Comparison of ENCODE assay signal across 19 cellular contexts in genomic region chr18:76266226-76266991, GRCh38.
DNase-seq lines count a peak whose midpoint lies in the region; ATAC-seq, FAIRE-seq and TF ChIP-seq lines count a peak whose summit lies in the region.
"Had no signal": no experiment of that assay in that cellular context is flagged by ENCODE, and none has a peak within 500 bp of the region (broad histone marks: within the 10 kb centered on the region; RNA-seq: fewer than 3 reads in every experiment).

No MANE protein-coding gene starts in this region.

- no peaks in the 10 kb centered on the region for H4K20me1 ChIP-seq in mammary epithelial cell (ENCODE audit: insufficient read depth, low read length)

- H3K27ac ChIP-seq in mammary epithelial cell (ENCODE audit: insufficient read depth, low read depth, low read length): no peak overlapping the region
- H3K27ac ChIP-seq in lower lobe of right lung: peak overlapping the region; percentile 88
- H3K27ac ChIP-seq in spleen: peak overlapping the region; percentile 35 to 84 (median 79)

- intact Hi-C loops in mammary epithelial cell (cut with micrococcal nuclease): no loop called here
- intact Hi-C loops in lower lobe of right lung (cut with DNase I): no loop called here
- intact Hi-C loops in spleen (cut with DNase I; ENCODE audit: low total_unique reads): no loop called here
- intact Hi-C loops in CD14-positive monocyte (cut with micrococcal nuclease): no loop called here

- peak overlapping the region; percentile 27 for H2AFZ ChIP-seq in mammary epithelial cell (ENCODE audit: low read depth, low read length)

- H3K4me2 ChIP-seq in mammary epithelial cell (ENCODE audit: insufficient read depth, low read depth, low read length): no peak overlapping the region

- TF ChIP-seq CTCF in D721Med (IDR thresholded peaks at IDR 0.05; ENCODE audit: insufficient read depth, missing control alignments) (no peak), mammary epithelial cell (conservative IDR thresholded peaks at IDR 0.05 in 1 of 2, IDR thresholded peaks at IDR 0.05 in 1 of 2; ENCODE audit: extremely low read depth in 1 of 2, insufficient read depth in 1 of 2, low read depth in 1 of 2, low read length in 2 of 2) (no peak), lower lobe of right lung (IDR thresholded peaks at IDR 0.05) (no peak), spleen (IDR thresholded peaks at IDR 0.05 in 8 of 11, conservative IDR thresholded peaks at IDR 0.05 in 3 of 11) (no peak), CD14-positive monocyte (IDR thresholded peaks at IDR 0.05) (no peak)

- H3K9ac ChIP-seq in mammary epithelial cell (ENCODE audit: insufficient read depth, low read length): no peak overlapping the region

- H3K4me1 ChIP-seq in mammary epithelial cell (ENCODE audit: insufficient read depth, low read length) (peaks cover 11% of the 10 kb centered on the region), lower lobe of right lung (peaks cover 22% of the 10 kb centered on the region), spleen (peaks cover 0 to 22% (median 6%) of the 10 kb centered on the region in 6 donors)

- WGBS in mammary epithelial cell (ENCODE audit: low coverage, missing lambda C conversion rate): 98% methylated on average over 9 of the region's 9 CpGs
- WGBS in spleen, 5 donors: 89 to 94% (median 91%) methylated on average over 9 of the region's 9 CpGs

- H3K27ac Mint-ChIP-seq in CD14-positive monocyte: peak overlapping the region in 3 of 7 donors; percentile 32 to 74 (median 36)
- H3K27ac Mint-ChIP-seq in stimulated activated effector memory CD8-positive, alpha-beta T cell treated with anti-CD3 and anti-CD28 coated beads, Interleukin-12 subunit alpha, Interleukin-12 subunit beta, amount 100 ng/mL, for 72 hours: no peak overlapping the region
- H3K27ac Mint-ChIP-seq: activated CD8-positive, alpha-beta T cell treated with anti-CD3 and anti-CD28 coated beads, Interleukin-2, amount 10 ng/mL, durations not matched to agents 7 days and 5 days; CD4-positive, alpha-beta memory T cell; stimulated activated memory B cell treated with anti-CD40 and anti-IgM and Interleukin-4, amounts not matched to agents 10 μg/mL and 1 μg/mL and 100 μg/mL, for 72 hours had no signal

- peaks cover 17% of the 10 kb centered on the region for H3K4me1 Mint-ChIP-seq in CD14-positive monocyte
- no peaks in the 10 kb centered on the region for H3K4me1 Mint-ChIP-seq in stimulated activated effector memory CD8-positive, alpha-beta T cell treated with anti-CD3 and anti-CD28 coated beads, Interleukin-12 subunit alpha, Interleukin-12 subunit beta, amount 100 ng/mL, for 72 hours
- H3K4me1 Mint-ChIP-seq: CD4-positive, alpha-beta memory T cell; central memory CD8-positive, alpha-beta T cell; stimulated activated memory B cell treated with anti-CD40 and anti-IgM and Interleukin-4, amounts not matched to agents 10 μg/mL and 1 μg/mL and 100 μg/mL, for 72 hours had no signal

- H3K36me3 ChIP-seq in mammary epithelial cell (ENCODE audit: insufficient read depth, low read length) (no peaks in the 10 kb centered on the region), lower lobe of right lung (no peaks in the 10 kb centered on the region), spleen (no peaks in the 10 kb centered on the region)

- H3K36me3 Mint-ChIP-seq in CD14-positive monocyte: no peaks in the 10 kb centered on the region
- no peaks in the 10 kb centered on the region for H3K36me3 Mint-ChIP-seq in stimulated activated effector memory CD8-positive, alpha-beta T cell treated with anti-CD3 and anti-CD28 coated beads, Interleukin-12 subunit alpha, Interleukin-12 subunit beta, amount 100 ng/mL, for 72 hours
- H3K36me3 Mint-ChIP-seq: CD4-positive, alpha-beta memory T cell; stimulated activated memory B cell treated with anti-CD40 and anti-IgM and Interleukin-4, amounts not matched to agents 10 μg/mL and 1 μg/mL and 100 μg/mL, for 72 hours had no signal

- ATAC-seq in lower lobe of right lung (no peak), HG03354 (IDR thresholded peaks at IDR 0.05; ENCODE audit: poor library complexity, severe bottlenecking, unreplicated experiment) (no peak)
- no peak for ATAC-seq in stimulated activated effector memory CD8-positive, alpha-beta T cell treated with anti-CD3 and anti-CD28 coated beads, Interleukin-12 subunit alpha, Interleukin-12 subunit beta, amount 100 ng/mL, for 72 hours
- ATAC-seq: activated CD8-positive, alpha-beta T cell treated with anti-CD3 and anti-CD28 coated beads, Interleukin-2, amount 10 ng/mL, durations not matched to agents 7 days and 5 days; stimulated activated memory B cell treated with anti-CD40 and anti-IgM and Interleukin-4, amounts not matched to agents 10 μg/mL and 1 μg/mL and 100 μg/mL, for 72 hours had no signal

- H3K4me3 ChIP-seq in mammary epithelial cell (replicated peaks in 1 of 3; ENCODE audit: insufficient read depth in 1 of 3, low read depth in 2 of 3, low read length in 3 of 3): no peak overlapping the region
- H3K4me3 ChIP-seq in lower lobe of right lung: peak overlapping the region; percentile 30
- peak overlapping the region in 2 of 8 donors; percentile 5 to 7 for H3K4me3 ChIP-seq in spleen

- CTCF ChIA-PET in mammary epithelial cell (lab: Charles Lee; ENCODE audit: low non-redundant PET): no interaction called here

- BruUV-seq in mammary epithelial cell (replicated peaks; lab: Mats Ljungman, UMichigan): no TSS peak

- H3K27me3 Mint-ChIP-seq in CD14-positive monocyte (ENCODE audit: low read depth in 3 of 3): peaks cover 0 to 4% (median 3%) of the 10 kb centered on the region in 3 donors

- in situ Hi-C loops in mammary epithelial cell (cut with MboI; ENCODE audit: low sequenced_read_pairs in 2 of 2): no loop called here

- TF ChIP-seq POLR2A in spleen (IDR thresholded peaks at IDR 0.05): no peak

- H3K4me3 Mint-ChIP-seq in CD14-positive monocyte: peak overlapping the region in 1 of 2 donors; percentile 32
- H3K4me3 Mint-ChIP-seq in stimulated activated effector memory CD8-positive, alpha-beta T cell treated with anti-CD3 and anti-CD28 coated beads, Interleukin-12 subunit alpha, Interleukin-12 subunit beta, amount 100 ng/mL, for 72 hours: no peak overlapping the region
- H3K4me3 Mint-ChIP-seq: activated CD8-positive, alpha-beta T cell treated with anti-CD3 and anti-CD28 coated beads, Interleukin-2, amount 10 ng/mL, durations not matched to agents 7 days and 5 days; CD4-positive, alpha-beta memory T cell; central memory CD8-positive, alpha-beta T cell; stimulated activated memory B cell treated with anti-CD40 and anti-IgM and Interleukin-4, amounts not matched to agents 10 μg/mL and 1 μg/mL and 100 μg/mL, for 72 hours had no signal

- FAIRE-seq in D721Med (lab: Jason Lieb, UNC): peak; percentile 77
- FAIRE-seq: H1, islet of Langerhans had no signal

- DNase-seq in D721Med (ENCODE audit: insufficient read length, low spot score): no peak
- no peak for DNase-seq in mammary epithelial cell
- no peak for DNase-seq in lower lobe of right lung
- DNase-seq in spleen: no peak
- no peak for DNase-seq in CD14-positive monocyte (ENCODE audit: low spot score)
- DNase-seq in activated CD4-positive, CD25-positive, alpha-beta regulatory T cell (lab: John Stamatoyannopoulos, UW): no peak
- no peak for DNase-seq in stimulated activated effector memory CD8-positive, alpha-beta T cell treated with anti-CD3 and anti-CD28 coated beads, Interleukin-12 subunit alpha, Interleukin-12 subunit beta, amount 100 ng/mL, for 72 hours (ENCODE audit: low spot score in 2 of 2)
- DNase-seq: activated CD8-positive, alpha-beta T cell treated with anti-CD3 and anti-CD28 coated beads, Interleukin-2, amount 10 ng/mL, durations not matched to agents 7 days and 5 days; activated naive CD4-positive, alpha-beta T cell; CD4-positive, alpha-beta memory T cell; GDM1; NCI-H345; stimulated activated CD4-positive, alpha-beta T cell treated with anti-CD3 and anti-CD28 coated beads, Interleukin-2, amount 100 ng/mL, for 48 hours; T-helper 9 cell had no signal

- H3K9me3 ChIP-seq in mammary epithelial cell (replicated peaks; ENCODE audit: insufficient read depth, low read length): no peaks in the 10 kb centered on the region
- no peaks in the 10 kb centered on the region for H3K9me3 ChIP-seq in lower lobe of right lung
- H3K9me3 ChIP-seq in spleen: no peaks in the 10 kb centered on the region

- H3K9me3 Mint-ChIP-seq in CD14-positive monocyte: peaks cover 0 to 12% (median 5%) of the 10 kb centered on the region in 7 donors
- no peaks in the 10 kb centered on the region for H3K9me3 Mint-ChIP-seq in stimulated activated effector memory CD8-positive, alpha-beta T cell treated with anti-CD3 and anti-CD28 coated beads, Interleukin-12 subunit alpha, Interleukin-12 subunit beta, amount 100 ng/mL, for 72 hours
- H3K9me3 Mint-ChIP-seq: CD4-positive, alpha-beta memory T cell had no signal

- dilution Hi-C loops in mammary epithelial cell (cut with HindIII; ENCODE audit: low sequenced_read_pairs): no loop called here

- no peaks in the 10 kb centered on the region for H3K79me2 ChIP-seq in mammary epithelial cell (ENCODE audit: insufficient read depth, low read length)

- H3K27me3 ChIP-seq in mammary epithelial cell (ENCODE audit: insufficient read depth, low read length): no peaks in the 10 kb centered on the region
- H3K27me3 ChIP-seq in lower lobe of right lung (ENCODE audit: low read depth): no peaks in the 10 kb centered on the region
- H3K27me3 ChIP-seq in spleen (replicated peaks in 1 of 7): peaks cover 0 to 7% (median 0%) of the 10 kb centered on the region in 7 donors
